In the genomic region with DNA sequence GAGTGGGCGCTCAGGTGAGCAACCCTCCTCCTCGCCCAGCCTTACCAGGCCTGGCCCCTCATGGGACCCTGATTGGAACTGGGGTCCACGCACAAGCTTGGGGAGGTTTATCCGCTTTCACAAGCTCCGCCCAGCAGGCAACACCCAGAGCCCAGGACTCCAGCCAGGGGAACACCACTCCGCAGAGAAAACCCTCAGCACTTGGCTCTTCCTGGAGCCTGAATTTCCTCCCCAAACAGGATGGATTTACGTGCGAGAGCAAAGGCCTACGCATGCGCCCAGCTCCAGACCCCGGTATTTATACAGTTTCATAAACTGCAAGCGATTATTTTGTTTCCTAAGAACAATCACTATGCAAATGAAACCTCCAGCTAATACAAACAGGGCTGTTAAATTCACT, we compare ENCODE assay signal across 14 cellular contexts. TPM values are rescaled to one million over a fixed set of nuclear protein-coding genes. Genes with fewer than 3 reads are reported as not detected.
DNase-seq lines count a peak whose midpoint lies in the region; ATAC-seq, FAIRE-seq and TF ChIP-seq lines count a peak whose summit lies in the region.
"Had no signal": no experiment of that assay in that cellular context is flagged by ENCODE, and none has a peak within 500 bp of the region (broad histone marks: within the 10 kb centered on the region; RNA-seq: fewer than 3 reads in every experiment).

No MANE protein-coding gene starts in this region.

- H3K4me1 Mint-ChIP-seq in stimulated activated naive B cell treated with anti-CD40 and anti-IgM and Interleukin-4, amounts not matched to agents 10 μg/mL and 1 μg/mL and 100 μg/mL, for 72 hours = peaks cover 21 to 36% of the 10 kb centered on the region in 2 donors

- H3K9me3 Mint-ChIP-seq in stimulated activated naive B cell treated with anti-CD40 and anti-IgM and Interleukin-4, amounts not matched to agents 10 μg/mL and 1 μg/mL and 100 μg/mL, for 72 hours = no peaks in the 10 kb centered on the region

- dilution Hi-C loops in mammary epithelial cell (cut with HindIII; ENCODE audit: low sequenced_read_pairs) = no loop called here

- no peak overlapping the region for H3K9ac ChIP-seq in mammary epithelial cell (ENCODE audit: insufficient read depth, low read length)
- H3K9ac ChIP-seq in kidney (ENCODE audit: low read length in 2 of 2) = no peak overlapping the region

- intact Hi-C loops in breast epithelium (cut with DNase I; ENCODE audit: low total_unique reads) (no loop called here), mammary epithelial cell (cut with micrococcal nuclease) (no loop called here), kidney (cut with DNase I) (no loop called here)

- BruUV-seq in mammary epithelial cell (replicated peaks; lab: Mats Ljungman, UMichigan) = no TSS peak

- H3K27ac ChIP-seq in breast epithelium (peak overlapping the region; percentile 73 to 89), mammary epithelial cell (ENCODE audit: insufficient read depth, low read depth, low read length) (no peak overlapping the region), kidney (ENCODE audit: low read depth in 2 of 2, low read length in 2 of 2) (peak overlapping the region in 1 of 2 donors; percentile 69)

- DNase-seq in breast epithelium (ENCODE audit: low spot score in 2 of 2) = no peak
- no peak for DNase-seq in mammary epithelial cell
- DNase-seq in kidney = peak; percentile 78
- peak; percentile 37 for DNase-seq in pons (ENCODE audit: low spot score)
- no peak for DNase-seq in NCI-H146 treated with DMSO at 0.1 percent for 48 hours (lab: John Stamatoyannopoulos, UW; ENCODE audit: unreplicated experiment)
- no peak for DNase-seq in GM03348 (ENCODE audit: low spot score)
- DNase-seq in stimulated activated naive B cell treated with anti-CD40 and anti-IgM and Interleukin-4, amounts not matched to agents 10 μg/mL and 1 μg/mL and 100 μg/mL, for 72 hours = no peak
- DNase-seq: activated CD8-positive, alpha-beta memory T cell treated with anti-CD3 and anti-CD28 coated beads, Interleukin-2, amount 50 U/mL, for 4 hours; DMS53; NCI-H146 had no signal

- no peaks in the 10 kb centered on the region for H3K9me3 ChIP-seq in breast epithelium
- H3K9me3 ChIP-seq in mammary epithelial cell (replicated peaks; ENCODE audit: insufficient read depth, low read length) = no peaks in the 10 kb centered on the region
- H3K9me3 ChIP-seq in kidney (ENCODE audit: control insufficient read depth in 1 of 2, low read length in 2 of 2) = no peaks in the 10 kb centered on the region

- WGBS in mammary epithelial cell (ENCODE audit: low coverage, missing lambda C conversion rate) = 83% methylated on average over 11 of the region's 12 CpGs

- H3K36me3 ChIP-seq in breast epithelium (no peaks in the 10 kb centered on the region), mammary epithelial cell (ENCODE audit: insufficient read depth, low read length) (no peaks in the 10 kb centered on the region), kidney (ENCODE audit: control insufficient read depth in 1 of 2, insufficient read depth in 2 of 2, low read length in 2 of 2) (no peaks in the 10 kb centered on the region)

- no peak overlapping the region for H2AFZ ChIP-seq in mammary epithelial cell (ENCODE audit: low read depth, low read length)

- H3K36me3 Mint-ChIP-seq in stimulated activated naive B cell treated with anti-CD40 and anti-IgM and Interleukin-4, amounts not matched to agents 10 μg/mL and 1 μg/mL and 100 μg/mL, for 72 hours = no peaks in the 10 kb centered on the region

- H4K20me1 ChIP-seq in mammary epithelial cell (ENCODE audit: insufficient read depth, low read length) = no peaks in the 10 kb centered on the region

- H3K27me3 Mint-ChIP-seq in stimulated activated naive B cell treated with anti-CD40 and anti-IgM and Interleukin-4, amounts not matched to agents 10 μg/mL and 1 μg/mL and 100 μg/mL, for 72 hours = peaks cover 16 to 21% of the 10 kb centered on the region in 2 donors

- H3K4me3 ChIP-seq in breast epithelium = no peak overlapping the region
- no peak overlapping the region for H3K4me3 ChIP-seq in mammary epithelial cell (replicated peaks in 1 of 3; ENCODE audit: insufficient read depth in 1 of 3, low read depth in 2 of 3, low read length in 3 of 3)
- H3K4me3 ChIP-seq in kidney (ENCODE audit: low read length in 2 of 2) = no peak overlapping the region

- no peak overlapping the region for H3K27ac Mint-ChIP-seq in stimulated activated naive B cell treated with anti-CD40 and anti-IgM and Interleukin-4, amounts not matched to agents 10 μg/mL and 1 μg/mL and 100 μg/mL, for 72 hours

- in situ Hi-C loops in mammary epithelial cell (cut with MboI; ENCODE audit: low sequenced_read_pairs in 2 of 2) = no loop called here

- TF ChIP-seq CTCF in breast epithelium (IDR thresholded peaks at IDR 0.05) = no peak
- TF ChIP-seq CTCF in mammary epithelial cell (conservative IDR thresholded peaks at IDR 0.05 in 1 of 2, IDR thresholded peaks at IDR 0.05 in 1 of 2; ENCODE audit: extremely low read depth in 1 of 2, insufficient read depth in 1 of 2, low read depth in 1 of 2, low read length in 2 of 2) = no peak
- TF ChIP-seq CTCF in kidney (IDR thresholded peaks at IDR 0.05; ENCODE audit: borderline replicate concordance, extremely low read depth, insufficient read depth) = no peak

- peaks cover 0 to 6% of the 10 kb centered on the region in 2 donors for H3K4me1 ChIP-seq in breast epithelium
- H3K4me1 ChIP-seq in mammary epithelial cell (ENCODE audit: insufficient read depth, low read length) = no peaks in the 10 kb centered on the region
- H3K4me1 ChIP-seq in kidney (ENCODE audit: control insufficient read depth in 1 of 2, insufficient read depth in 1 of 2, low read depth in 1 of 2, low read length in 2 of 2) = peaks cover 0 to 17% of the 10 kb centered on the region in 2 donors

- no peak overlapping the region for H3K4me3 Mint-ChIP-seq in stimulated activated naive B cell treated with anti-CD40 and anti-IgM and Interleukin-4, amounts not matched to agents 10 μg/mL and 1 μg/mL and 100 μg/mL, for 72 hours

- H3K27me3 ChIP-seq in breast epithelium (no peaks in the 10 kb centered on the region), mammary epithelial cell (ENCODE audit: insufficient read depth, low read length) (no peaks in the 10 kb centered on the region)

- no peak for FAIRE-seq in kidney (lab: Jason Lieb, UNC)
- FAIRE-seq: frontal cortex, GM12892 had no signal

- ATAC-seq in stimulated activated naive B cell treated with anti-CD40 and anti-IgM and Interleukin-4, amounts not matched to agents 10 μg/mL and 1 μg/mL and 100 μg/mL, for 72 hours (replicated peaks) = no peak
- no peak for ATAC-seq in HG03571 (IDR thresholded peaks at IDR 0.05; ENCODE audit: unreplicated experiment)

- no peak overlapping the region for H3K4me2 ChIP-seq in mammary epithelial cell (ENCODE audit: insufficient read depth, low read depth, low read length)

- no peak for TF ChIP-seq POLR2A in breast epithelium (IDR thresholded peaks at IDR 0.05)

- no peaks in the 10 kb centered on the region for H3K79me2 ChIP-seq in mammary epithelial cell (ENCODE audit: insufficient read depth, low read length)

- CTCF ChIA-PET in mammary epithelial cell (lab: Charles Lee; ENCODE audit: low non-redundant PET) = no interaction called here

RNA-seq across cellular contexts. Expression of a gene that starts 22.9 kb away (rescaled TPM):
- total RNA-seq in breast epithelium = 1 to 10 TPM; 4.7 to 8.0 (median 5.9) TPM
- total RNA-seq in mammary epithelial cell = under 1 TPM; 0.26 to 0.33 TPM
- polyA plus RNA-seq in mammary epithelial cell = 0.01 TPM
- not detected for polyA minus RNA-seq in mammary epithelial cell
- total RNA-seq in kidney = 8.4 TPM
- polyA plus RNA-seq in kidney (ENCODE audit: insufficient read depth, low read depth, low replicate concordance) = 2.0 TPM
- total RNA-seq: A172 had no signal

Comparison
In these comparisons a context has a peak if more than half of its experiments do, and no peak if none do; other contexts are left out.
1. DNase-seq: peak in kidney (single experiment) and pons (single experiment); none in breast epithelium (0 of 2), mammary epithelial cell (single experiment), NCI-H146 treated with DMSO at 0.1 percent for 48 hours (single experiment), GM03348 (single experiment) and stimulated activated naive B cell treated with anti-CD40 and anti-IgM and Interleukin-4, amounts not matched to agents 10 μg/mL and 1 μg/mL and 100 μg/mL, for 72 hours (single experiment).